7 cellular contexts compared by ENCODE assay signal in the genomic region with DNA sequence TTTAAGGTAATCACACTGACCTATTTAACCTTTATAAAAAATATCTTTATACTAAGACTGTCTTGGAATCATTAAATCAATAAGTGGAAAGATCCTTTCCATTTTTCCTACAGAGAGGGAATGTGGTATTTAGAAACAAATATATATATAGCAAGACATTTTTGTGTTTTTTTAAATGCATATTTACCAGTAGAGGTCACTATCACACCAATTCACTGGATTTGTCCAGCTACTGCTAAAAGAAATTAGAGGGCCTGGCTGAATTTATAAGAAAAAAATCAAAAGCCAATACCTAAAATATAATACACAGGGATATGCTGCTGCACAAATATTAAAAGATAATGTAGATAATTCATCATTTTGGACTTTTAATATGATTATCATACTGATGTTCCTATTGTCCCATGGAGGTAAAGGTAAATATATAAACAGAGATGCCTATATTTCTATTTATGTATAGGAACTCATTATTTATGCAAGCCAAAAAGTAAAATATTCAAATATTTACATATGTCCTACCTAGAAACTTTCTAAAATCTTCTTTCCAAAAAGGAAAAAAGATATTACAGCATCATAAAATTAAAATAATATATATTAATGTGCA.
DNase-seq lines count a peak whose midpoint lies in the region; ATAC-seq, FAIRE-seq and TF ChIP-seq lines count a peak whose summit lies in the region.

No MANE protein-coding gene starts in this region.

- TF ChIP-seq POLR2A in GM12878 (IDR thresholded peaks at IDR 0.05; ENCODE audit: low read depth, low read length) = no peak
- no peak for TF ChIP-seq POLR2A in HepG2 (IDR thresholded peaks at IDR 0.05; ENCODE audit: insufficient read depth in 1 of 2, low read depth in 2 of 2, low read length in 2 of 2)

- no peak overlapping the region for H3K4me2 ChIP-seq in MM.1S (ENCODE audit: low read depth, low read length)
- no peak overlapping the region for H3K4me2 ChIP-seq in GM12878 (ENCODE audit: control insufficient read depth, insufficient read depth)
- H3K4me2 ChIP-seq in HepG2 (ENCODE audit: low read depth, low read length) = no peak overlapping the region

- SMC1A ChIA-PET in GM12878 (lab: Charles Lee; ENCODE audit: uncharacterized antibody, unreplicated experiment) = interaction anchor here (0.8 to 2.8 kb wide), 7 partner anchors 63 to 504 kb away, joined by 3 to 11 read pairs (median 4); no protein-coding TSS in a partner anchor

- intact Hi-C loops in GM12878 (cut with micrococcal nuclease; ENCODE audit: unreplicated experiment) = loop anchor here (1.0 kb wide), 2 partner anchors 69 to 491 kb away; partner anchors contain the start of gene PDE5A
- intact Hi-C loops in HepG2 (cut with micrococcal nuclease; ENCODE audit: unreplicated experiment) = loop anchor here (1.0 to 5.0 kb wide), 3 partner anchors 68 to 491 kb away; no protein-coding TSS in a partner anchor

- no peaks in the 10 kb centered on the region for H3F3A ChIP-seq in MM.1S (ENCODE audit: insufficient read depth, low read length)

- no peaks in the 10 kb centered on the region for H3K79me2 ChIP-seq in MM.1S (ENCODE audit: low read length)
- no peaks in the 10 kb centered on the region for H3K79me2 ChIP-seq in GM12878 (ENCODE audit: control insufficient read depth, insufficient read depth, low read length)
- H3K79me2 ChIP-seq in HepG2 (ENCODE audit: insufficient read depth, low read length) = no peaks in the 10 kb centered on the region

- TF ChIP-seq CTCF in GM10248 (IDR thresholded peaks at IDR 0.05; ENCODE audit: control extremely low read depth, extremely low read depth, low read depth, missing control alignments) = peak; percentile 17
- peak; percentile 51 for TF ChIP-seq CTCF in MM.1S (IDR thresholded peaks at IDR 0.05; ENCODE audit: low read length)
- TF ChIP-seq CTCF in GM12878 (IDR thresholded peaks at IDR 0.05 in 2 of 3, conservative IDR thresholded peaks at IDR 0.05 in 1 of 3; ENCODE audit: control insufficient read depth in 2 of 3, extremely low read depth in 1 of 3, insufficient read depth in 1 of 3, low read depth in 3 of 3, low read length in 3 of 3) = peak; percentile 7 to 34 (median 22); a peak in 2 of 6 replicates
- TF ChIP-seq CTCF in HepG2 (CRISPR knock-in tag; IDR thresholded peaks at IDR 0.05) = peak; percentile 33; the same call in 1 of the 2 replicates
- TF ChIP-seq CTCF in WERI-Rb-1 (IDR thresholded peaks at IDR 0.05; ENCODE audit: low read depth, low read length) = no peak

- H3K36me3 ChIP-seq in MM.1S (replicated peaks; ENCODE audit: insufficient read depth, low read length) (0 out of 2 replicates have a peak, but pooled peaks cover 1% of the 10 kb centered on the region), GM12878 (ENCODE audit: control insufficient read depth in 2 of 2, insufficient read depth in 2 of 2, low read length in 1 of 2) (no peaks in the 10 kb centered on the region), HepG2 (replicated peaks in 1 of 2; ENCODE audit: control insufficient read depth in 1 of 2, insufficient read depth in 2 of 2, low read length in 2 of 2) (no peaks in the 10 kb centered on the region), WERI-Rb-1 (no peaks in the 10 kb centered on the region)

- CTCF ChIA-PET in GM10248 (lab: Yijun Ruan, JAX) (interaction anchor here (0.7 to 5.7 kb wide), 9 partner anchors 8 to 498 kb away, joined by 3 to 30 read pairs (median 3); partner anchors contain the start of gene PDE5A), GM12878 (lab: Yijun Ruan, JAX) (interaction anchor here (0.6 to 3.2 kb wide), 12 partner anchors 9 to 510 kb away, joined by 3 to 24 read pairs (median 4); partner anchors contain the start of gene PDE5A), HepG2 (lab: Yijun Ruan, JAX; ENCODE audit: low intra/inter-chr PET ratio, low total read pairs) (interaction anchor here (1.5 kb wide), 1 partner anchor 491 kb away, joined by 14 read pairs; no protein-coding TSS in a partner anchor)

- H3K9me2 ChIP-seq in MM.1S (replicated peaks; ENCODE audit: insufficient read depth, low read length) = no peaks in the 10 kb centered on the region

- H3K27me3 ChIP-seq in MM.1S (replicated peaks; ENCODE audit: insufficient read depth, low read length) = no peaks in the 10 kb centered on the region
- H3K27me3 ChIP-seq in GM12878 (replicated peaks in 1 of 2; ENCODE audit: control insufficient read depth in 2 of 2, insufficient read depth in 2 of 2, low read length in 1 of 2) = no peaks in the 10 kb centered on the region
- no peaks in the 10 kb centered on the region for H3K27me3 ChIP-seq in HepG2 (ENCODE audit: control insufficient read depth in 1 of 2, insufficient read depth in 2 of 2, low read length in 2 of 2)
- no peaks in the 10 kb centered on the region for H3K27me3 ChIP-seq in WERI-Rb-1 (ENCODE audit: insufficient read depth, low read depth, severe bottlenecking)

- POLR2A ChIA-PET in GM10248 (lab: Yijun Ruan, JAX) (no interaction called here), GM12878 (lab: Charles Lee) (no interaction called here), HepG2 (lab: Yijun Ruan, JAX) (no interaction called here)

- FAIRE-seq in GM12878 (lab: Jason Lieb, UNC) (no peak), HepG2 (lab: Jason Lieb, UNC) (no peak)

- H3K9ac ChIP-seq in MM.1S (ENCODE audit: low read length) (no peak overlapping the region), GM12878 (ENCODE audit: control insufficient read depth, insufficient read depth, low read length) (no peak overlapping the region), HepG2 (ENCODE audit: insufficient read depth, low read depth, low read length) (no peak overlapping the region)

- BruUV-seq in GM12878 (replicated peaks; lab: Mats Ljungman, UMichigan) (no TSS peak), HepG2 (replicated peaks; lab: Mats Ljungman, UMichigan) (no TSS peak)

- H3K9me3 ChIP-seq in MM.1S (replicated peaks; ENCODE audit: insufficient read depth, low read length) (no peaks in the 10 kb centered on the region), GM12878 (replicated peaks; ENCODE audit: control insufficient read depth, insufficient read depth, low read length) (no peaks in the 10 kb centered on the region), HepG2 (ENCODE audit: low read length) (peaks cover 11% of the 10 kb centered on the region), WERI-Rb-1 (ENCODE audit: severe bottlenecking) (no peaks in the 10 kb centered on the region)

- ATAC-seq in GM12878 (0 out of 3 replicates have a peak, but pooled peaks have one; percentile 34), HepG2 (no peak; the same call in 2 of the 3 replicates), HG02798 (IDR thresholded peaks at IDR 0.05; ENCODE audit: poor library complexity, unreplicated experiment) (no peak)

- peak; percentile 58 for TF ChIP-seq RAD21 in GM12878 (IDR thresholded peaks at IDR 0.05; ENCODE audit: insufficient read depth, low read depth, low read length)
- TF ChIP-seq RAD21 in HepG2 (CRISPR knock-in tag; IDR thresholded peaks at IDR 0.05) = no peak

- H3K27ac ChIP-seq in MM.1S (ENCODE audit: low read length) = no peak overlapping the region
- no peak overlapping the region for H3K27ac ChIP-seq in GM12878 (ENCODE audit: control insufficient read depth, insufficient read depth)
- no peak overlapping the region for H3K27ac ChIP-seq in HepG2 (ENCODE audit: extremely low read length, insufficient read depth, low read length)
- H3K27ac ChIP-seq in WERI-Rb-1 = no peak overlapping the region

- in situ Hi-C loops in GM12878 (cut with MboI) = no loop called here
- in situ Hi-C loops in HepG2 (cut with HindIII; ENCODE audit: extremely low pct_ligation_motif_present, low pct_unique_long_range_greater_than_20kb) = loop anchor here (10.0 kb wide), 1 partner anchor 496 kb away; no protein-coding TSS in a partner anchor

- TF ChIP-seq EP300 in GM12878 (IDR thresholded peaks at IDR 0.05; ENCODE audit: borderline replicate concordance in 1 of 2, control insufficient read depth in 1 of 2, low read depth in 2 of 2, low read length in 2 of 2) (no peak), HepG2 (IDR thresholded peaks at IDR 0.05; ENCODE audit: low read depth in 2 of 2, low read length in 2 of 2) (no peak), HepG2 (CRISPR knock-in tag; IDR thresholded peaks at IDR 0.05; ENCODE audit: borderline replicate concordance) (no peak)

- H3K4me1 ChIP-seq in MM.1S (ENCODE audit: low read length) (no peaks in the 10 kb centered on the region), GM12878 (ENCODE audit: control insufficient read depth, insufficient read depth, low read length) (no peaks in the 10 kb centered on the region), HepG2 (ENCODE audit: insufficient read depth, low read length) (no peaks in the 10 kb centered on the region)

- H3K4me3 ChIP-seq in MM.1S (ENCODE audit: low read length) (no peak overlapping the region), GM12878 (no peak overlapping the region), HepG2 (replicated peaks in 1 of 3; ENCODE audit: insufficient read depth in 1 of 3, low read depth in 2 of 3, low read length in 3 of 3) (no peak overlapping the region), WERI-Rb-1 (ENCODE audit: low read depth, low read length) (no peak overlapping the region)

- RAD21 ChIA-PET in GM12878 (lab: Charles Lee; ENCODE audit: unreplicated experiment) = interaction anchor here (0.9 to 2.5 kb wide), 3 partner anchors 66 to 489 kb away, joined by 3 to 10 read pairs (median 7); partner anchors contain the start of gene PDE5A

- H2AFZ ChIP-seq in MM.1S (ENCODE audit: low read length) (no peak overlapping the region), GM12878 (ENCODE audit: control insufficient read depth, low read depth, low read length) (no peak overlapping the region), HepG2 (ENCODE audit: low read length) (no peak overlapping the region)

- DNase-seq in GM10248 (ENCODE audit: extremely low spot score) (peak; percentile 29), MM.1S (peak; percentile 57), GM12878 (ENCODE audit: low read depth, low spot score) (no peak), HepG2 (ENCODE audit: low spot score) (peak; percentile 39), WERI-Rb-1 (no peak)
- no peak for DNase-seq in activated naive CD4-positive, alpha-beta T cell treated with anti-CD3 and anti-CD28 coated beads, Interleukin-2, amount 50 U/mL, for 16 hours

- H4K20me1 ChIP-seq in MM.1S (ENCODE audit: insufficient read depth, low read length) (no peaks in the 10 kb centered on the region), GM12878 (ENCODE audit: control insufficient read depth, insufficient read depth) (no peaks in the 10 kb centered on the region), HepG2 (ENCODE audit: insufficient read depth, low read length) (no peaks in the 10 kb centered on the region)

TF ChIP-seq in HepG2, 621 proteins besides CTCF, POLR2A, EP300 and RAD21 (continues in another document):
- TF ChIP-seq IKZF4 (CRISPR knock-in tag; IDR thresholded peaks at IDR 0.05; ENCODE audit: borderline replicate concordance, low read depth, not compliant biosample characterization) (no peak), DPF2 (CRISPR knock-in tag; IDR thresholded peaks at IDR 0.05; ENCODE audit: borderline replicate concordance, low read depth) (no peak)

Comparison
In these comparisons a context has a peak if more than half of its experiments do, and no peak if none do; other contexts are left out.
1. DNase-seq: peak in GM10248 (single experiment), MM.1S (single experiment) and HepG2 (single experiment); none in GM12878 (single experiment), activated naive CD4-positive, alpha-beta T cell treated with anti-CD3 and anti-CD28 coated beads, Interleukin-2, amount 50 U/mL, for 16 hours (single experiment) and WERI-Rb-1 (single experiment).